ENCODE assay signal across 8 cellular contexts in the genomic region with DNA sequence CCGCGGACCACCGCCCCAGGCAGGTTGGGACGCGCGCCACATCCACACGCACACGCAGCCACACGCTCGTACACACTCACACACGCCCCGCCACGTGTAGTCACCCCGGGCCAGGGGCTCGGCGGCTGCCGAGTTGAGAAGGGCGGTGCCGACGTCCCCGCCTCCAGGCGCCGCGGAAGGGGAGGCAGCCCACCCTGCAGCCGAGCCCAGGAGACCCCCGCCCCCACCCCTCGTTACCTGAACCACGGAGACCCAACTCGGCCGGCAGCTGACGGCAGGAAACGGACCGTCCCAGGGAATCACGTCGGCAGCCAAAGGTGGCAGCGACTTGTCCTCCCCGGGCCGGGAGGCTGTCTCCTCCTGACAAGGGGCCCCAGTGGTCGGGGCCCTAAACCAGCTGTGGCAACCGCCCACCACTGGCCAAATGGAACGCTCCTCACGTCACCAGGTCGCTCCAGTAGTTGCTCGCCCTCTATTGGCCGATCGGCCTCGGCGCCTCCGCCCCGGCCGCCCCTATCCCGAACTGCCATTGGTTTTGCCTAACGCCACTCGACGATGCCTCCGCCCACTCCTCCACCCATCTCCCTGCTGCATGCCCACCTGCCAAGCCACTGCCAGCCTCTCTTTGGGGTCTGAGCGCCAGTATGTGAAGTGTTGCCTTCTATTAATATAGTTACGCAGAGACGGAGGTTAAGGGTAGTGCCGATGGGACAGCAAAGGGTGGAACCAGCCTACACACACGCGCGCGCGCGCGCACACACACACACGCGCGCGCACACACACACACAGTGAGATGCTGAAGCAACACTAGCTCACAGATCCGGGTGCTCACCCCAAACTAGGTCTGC. TPM values are rescaled to one million over a fixed set of nuclear protein-coding genes. Genes with fewer than 3 reads are reported as not detected.
DNase-seq lines count a peak whose midpoint lies in the region; ATAC-seq and FAIRE-seq lines count a peak whose summit lies in the region.

Gene ZDHHC9, minus strand, starts transcription at position 428 of the 848 bp plus-strand sequence. CDS start 1,941 bp downstream, outside the sequence.

- H3K27ac Mint-ChIP-seq in activated CD8-positive, alpha-beta memory T cell treated with anti-CD3 and anti-CD28 coated beads, Interleukin-2, amount 10 ng/mL, durations not matched to agents 7 days and 5 days, result peak within 1 kb of the TSS; percentile 80

- peaks cover 19% of the 10 kb centered on the region for H3K4me1 Mint-ChIP-seq in activated CD8-positive, alpha-beta memory T cell treated with anti-CD3 and anti-CD28 coated beads, Interleukin-2, amount 10 ng/mL, durations not matched to agents 7 days and 5 days

- H4K8ac ChIP-seq in mesendoderm (ENCODE audit: low read depth, low read length), result no peak within 1 kb of the TSS

- no peaks in the 10 kb centered on the region for H3K9me3 ChIP-seq in endocrine pancreas (ENCODE audit: control insufficient read depth, low read length)

- H2BK5ac ChIP-seq in mesendoderm (ENCODE audit: low read length), result no peak within 1 kb of the TSS

- H3K4me3 ChIP-seq in endocrine pancreas (ENCODE audit: control insufficient read depth, insufficient read depth, low read length) (peak within 1 kb of the TSS; percentile 66), mesendoderm (ENCODE audit: low read length) (peak within 1 kb of the TSS; percentile 70)

- peak within 1 kb of the TSS; percentile 85 for H3K56ac ChIP-seq in mesendoderm (ENCODE audit: low read length)

- no peaks in the 10 kb centered on the region for H3K36me3 Mint-ChIP-seq in activated CD8-positive, alpha-beta memory T cell treated with anti-CD3 and anti-CD28 coated beads, Interleukin-2, amount 10 ng/mL, durations not matched to agents 7 days and 5 days

- H3K4me1 ChIP-seq in endocrine pancreas (ENCODE audit: control insufficient read depth, insufficient read depth, low read length), result no peaks in the 10 kb centered on the region
- H3K4me1 ChIP-seq in mesendoderm (ENCODE audit: control insufficient read depth, low read depth, low read length), result no peaks in the 10 kb centered on the region

- H3K9me3 Mint-ChIP-seq in activated CD8-positive, alpha-beta memory T cell treated with anti-CD3 and anti-CD28 coated beads, Interleukin-2, amount 10 ng/mL, durations not matched to agents 7 days and 5 days (ENCODE audit: low read depth), result no peaks in the 10 kb centered on the region

- CTCF ChIA-PET in activated CD8-positive, alpha-beta memory T cell treated with anti-CD3 and anti-CD28 coated beads, Interleukin-2, amount 10 ng/mL, durations not matched to agents 7 days and 5 days (lab: Charles Lee), result no interaction called here

- no peak within 1 kb of the TSS for H2AK5ac ChIP-seq in mesendoderm (ENCODE audit: low read length)

- H4K5ac ChIP-seq in mesendoderm (ENCODE audit: low read length), result no peak within 1 kb of the TSS

- ATAC-seq in GM21367 (IDR thresholded peaks at IDR 0.05; ENCODE audit: unreplicated experiment), result peak; percentile 98
- ATAC-seq in activated CD8-positive, alpha-beta memory T cell treated with anti-CD3 and anti-CD28 coated beads, Interleukin-2, amount 10 ng/mL, durations not matched to agents 7 days and 5 days, result peak; percentile 98

- H3K18ac ChIP-seq in mesendoderm (ENCODE audit: low read length), result peak within 1 kb of the TSS; percentile 69

- H3K36me3 ChIP-seq in endocrine pancreas (ENCODE audit: control insufficient read depth, insufficient read depth, low read length) (no peaks in the 10 kb centered on the region), mesendoderm (ENCODE audit: control insufficient read depth, insufficient read depth, low read length) (no peaks in the 10 kb centered on the region)

- H3K27ac ChIP-seq in mesendoderm (ENCODE audit: low read depth, low read length), result no peak within 1 kb of the TSS

- H3K79me1 ChIP-seq in mesendoderm (ENCODE audit: low read length), result no peaks in the 10 kb centered on the region

- peak within 1 kb of the TSS; percentile 65 for H3K4ac ChIP-seq in mesendoderm (ENCODE audit: low read depth, low read length)

- peak within 1 kb of the TSS; percentile 40 for H3K4me2 ChIP-seq in mesendoderm (ENCODE audit: low read length)

- H2BK120ac ChIP-seq in mesendoderm (ENCODE audit: low read depth, low read length), result peak within 1 kb of the TSS; percentile 16

- peaks cover 1% of the 10 kb centered on the region for H3K79me2 ChIP-seq in mesendoderm (ENCODE audit: control insufficient read depth, insufficient read depth, low read length)

- peak within 1 kb of the TSS; percentile 55 for H3K9ac ChIP-seq in endocrine pancreas (ENCODE audit: control insufficient read depth, insufficient read depth, low read length)
- peak within 1 kb of the TSS; percentile 77 for H3K9ac ChIP-seq in mesendoderm (ENCODE audit: low read length)

- H2BK15ac ChIP-seq in mesendoderm (replicated peaks; ENCODE audit: low read depth), result no peak within 1 kb of the TSS

- H3K27me3 Mint-ChIP-seq in activated CD8-positive, alpha-beta memory T cell treated with anti-CD3 and anti-CD28 coated beads, Interleukin-2, amount 10 ng/mL, durations not matched to agents 7 days and 5 days, result no peaks in the 10 kb centered on the region

- H3K27me3 ChIP-seq in endocrine pancreas (ENCODE audit: control insufficient read depth, insufficient read depth, low read length), result no peaks in the 10 kb centered on the region
- no peaks in the 10 kb centered on the region for H3K27me3 ChIP-seq in mesendoderm (ENCODE audit: insufficient read depth, low read length, poor library complexity)

- H3K4me3 Mint-ChIP-seq in activated CD8-positive, alpha-beta memory T cell treated with anti-CD3 and anti-CD28 coated beads, Interleukin-2, amount 10 ng/mL, durations not matched to agents 7 days and 5 days, result peak within 1 kb of the TSS; percentile 96

- WGBS in mesendoderm (ENCODE audit: extremely low coverage, insufficient coverage, low lambda C conversion rate), result no CpG with 5 or more reads among the region's 72 CpGs

- no peak for FAIRE-seq in HTR-8/SVneo (lab: Jason Lieb, UNC)

- no peak within 1 kb of the TSS for H3K23ac ChIP-seq in mesendoderm (ENCODE audit: low read length)

- peak; percentile 89 for DNase-seq in COLO668 (lab: John Stamatoyannopoulos, UW; ENCODE audit: unreplicated experiment)
- peak; percentile 65 for DNase-seq in HTR-8/SVneo (ENCODE audit: insufficient read length, low spot score)
- DNase-seq in NOMO-1 treated with DMSO at 0.1 percent for 48 hours (lab: John Stamatoyannopoulos, UW; ENCODE audit: unreplicated experiment), result peak; percentile 71
- DNase-seq in activated CD8-positive, alpha-beta memory T cell treated with anti-CD3 and anti-CD28 coated beads, Interleukin-2, amount 10 ng/mL, durations not matched to agents 7 days and 5 days, result peak; percentile 91
- peak; percentile 94 for DNase-seq in mesendoderm
- DNase-seq in stimulated activated CD8-positive, alpha-beta memory T cell treated with anti-CD3 and anti-CD28 coated beads, Interleukin-12 subunit alpha, Interleukin-12 subunit beta, amount 100 ng/mL, for 4 hours (ENCODE audit: low read depth), result peak; percentile 75

RNA-seq across cellular contexts. Expression of gene ZDHHC9, which starts in this region (rescaled TPM):
- total RNA-seq in activated CD8-positive, alpha-beta memory T cell treated with anti-CD3 and anti-CD28 coated beads, Interleukin-2, amount 10 ng/mL, durations not matched to agents 7 days and 5 days, result 1 to 10 TPM; 5.5 to 7.3 TPM
- polyA plus RNA-seq in mesendoderm (2013, experiment 1 of 2), result 29.1 TPM
- 29.2 TPM for polyA plus RNA-seq in mesendoderm (2013, experiment 2 of 2)
